Comparison of ENCODE assay signal across 16 cellular contexts in the genomic region with DNA sequence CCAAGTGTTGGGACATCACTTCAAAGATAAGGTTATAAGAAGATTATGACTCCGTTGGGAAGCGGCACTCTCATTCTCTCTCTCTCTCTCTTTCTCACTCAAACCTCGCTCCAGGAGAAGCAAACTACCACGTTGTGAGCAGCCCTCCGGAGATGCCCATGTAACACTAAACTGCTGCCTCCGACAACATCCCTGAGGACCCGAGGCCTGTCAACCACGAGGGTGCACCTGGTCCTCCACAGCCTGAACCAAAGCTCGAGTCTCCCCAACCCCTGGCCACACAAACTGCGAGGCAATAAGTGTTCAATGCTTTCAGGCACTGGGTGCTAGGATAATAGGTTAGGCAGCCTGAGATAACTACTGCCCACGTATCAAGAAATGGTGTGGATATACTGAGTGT.
DNase-seq lines count a peak whose midpoint lies in the region; ATAC-seq lines count a peak whose summit lies in the region.
"Had no signal": no experiment of that assay in that cellular context is flagged by ENCODE, and none has a peak within 500 bp of the region (broad histone marks: within the 10 kb centered on the region; RNA-seq: fewer than 3 reads in every experiment).

No MANE protein-coding gene starts in this region.

- no peak overlapping the region for H3K4ac ChIP-seq in neuronal stem cell (ENCODE audit: low read length)

- no peaks in the 10 kb centered on the region for H3K36me3 ChIP-seq in neuronal stem cell (replicated peaks in 1 of 2; ENCODE audit: control insufficient read depth in 2 of 2, insufficient read depth in 2 of 2, low read length in 2 of 2)
- H3K36me3 ChIP-seq: HAP-1 had no signal

- peaks cover 0 to 3% of the 10 kb centered on the region in 2 donors for H3K9me3 ChIP-seq in neuronal stem cell (replicated peaks in 1 of 2; ENCODE audit: control insufficient read depth in 2 of 2, insufficient read depth in 1 of 2, low read depth in 1 of 2, low read length in 2 of 2)
- H3K9me3 ChIP-seq: HAP-1 had no signal

- no peak overlapping the region for H2BK5ac ChIP-seq in neuronal stem cell (ENCODE audit: low read length)

- no CpG with 5 or more reads among the region's 11 CpGs for WGBS in neuronal stem cell (ENCODE audit: extremely low coverage in 2 of 2, insufficient read length in 2 of 2, insufficient replicate concordance in 1 of 2), 2 donors

- no peak overlapping the region for H2BK12ac ChIP-seq in neuronal stem cell (ENCODE audit: low read length)

- peak overlapping the region; percentile 70 for H2BK15ac ChIP-seq in neuronal stem cell (ENCODE audit: low read length)

- no peak overlapping the region for H4K8ac ChIP-seq in neuronal stem cell (ENCODE audit: low read depth, low read length)

- H3K4me2 ChIP-seq in neuronal stem cell (ENCODE audit: insufficient read depth, low read length, poor library complexity, severe bottlenecking), result no peak overlapping the region
- H3K4me2 ChIP-seq: GM23338 had no signal

- peak overlapping the region; percentile 42 for H3K18ac ChIP-seq in neuronal stem cell (ENCODE audit: low read length)

- H3K4me1 Mint-ChIP-seq in activated T-helper 17 cell treated with anti-CD3 and anti-CD28 coated beads, Interleukin-2, amount 50 U/mL, for 72 hours, result peaks cover 11% of the 10 kb centered on the region
- peaks cover 8 to 16% of the 10 kb centered on the region in 2 donors for H3K4me1 Mint-ChIP-seq in stimulated activated naive B cell treated with anti-CD40 and anti-IgM and Interleukin-4, amounts not matched to agents 10 μg/mL and 1 μg/mL and 100 μg/mL, for 72 hours
- H3K4me1 Mint-ChIP-seq: GM23338 had no signal

- no peaks in the 10 kb centered on the region for H3K36me3 Mint-ChIP-seq in activated T-helper 17 cell treated with anti-CD3 and anti-CD28 coated beads, Interleukin-2, amount 50 U/mL, for 72 hours (ENCODE audit: low read depth)
- peaks cover 2 to 3% of the 10 kb centered on the region in 2 donors for H3K36me3 Mint-ChIP-seq in stimulated activated naive B cell treated with anti-CD40 and anti-IgM and Interleukin-4, amounts not matched to agents 10 μg/mL and 1 μg/mL and 100 μg/mL, for 72 hours
- H3K36me3 Mint-ChIP-seq: CD4-positive, alpha-beta memory T cell had no signal

- H3K4me1 ChIP-seq in neuronal stem cell (ENCODE audit: control insufficient read depth in 2 of 2, insufficient read depth in 1 of 2, low read depth in 1 of 2, low read length in 2 of 2), result peaks cover 0 to 7% of the 10 kb centered on the region in 2 donors
- H3K4me1 ChIP-seq: HAP-1 had no signal

- no peak overlapping the region for H2BK120ac ChIP-seq in neuronal stem cell (ENCODE audit: low read depth, low read length)

- peaks cover 5% of the 10 kb centered on the region for H3K9me3 Mint-ChIP-seq in activated T-helper 17 cell treated with anti-CD3 and anti-CD28 coated beads, Interleukin-2, amount 50 U/mL, for 72 hours
- H3K9me3 Mint-ChIP-seq in stimulated activated naive B cell treated with anti-CD40 and anti-IgM and Interleukin-4, amounts not matched to agents 10 μg/mL and 1 μg/mL and 100 μg/mL, for 72 hours, result peaks cover 7 to 15% of the 10 kb centered on the region in 2 donors
- H3K9me3 Mint-ChIP-seq: CD4-positive, alpha-beta memory T cell had no signal

- no peak for ATAC-seq in activated T-helper 17 cell treated with anti-CD3 and anti-CD28 coated beads, Interleukin-2, amount 50 U/mL, for 72 hours (replicated peaks)
- no peak for ATAC-seq in stimulated activated naive B cell treated with anti-CD40 and anti-IgM and Interleukin-4, amounts not matched to agents 10 μg/mL and 1 μg/mL and 100 μg/mL, for 72 hours (replicated peaks)
- ATAC-seq: GM23338 had no signal

- H3K27ac ChIP-seq in neuronal stem cell (replicated peaks; ENCODE audit: low read length), result no peak overlapping the region

- H3K23ac ChIP-seq in neuronal stem cell (ENCODE audit: low read depth, low read length, poor library complexity), result peak overlapping the region; percentile 37

- H3K9ac ChIP-seq in neuronal stem cell (ENCODE audit: low read depth, low read length, poor library complexity), result no peak overlapping the region

- no peak overlapping the region for H3K4me3 ChIP-seq in neuronal stem cell (ENCODE audit: low read length in 2 of 2)
- H3K4me3 ChIP-seq: GM23338, HAP-1 had no signal

- H3K27me3 ChIP-seq in neuronal stem cell (ENCODE audit: control insufficient read depth in 3 of 3, insufficient read depth in 3 of 3, low read depth in 1 of 3, low read length in 3 of 3), result no peaks in the 10 kb centered on the region

- DNase-seq in ecto neural progenitor cell (ENCODE audit: low spot score) (peak; percentile 14), neuronal stem cell (ENCODE audit: low spot score) (no peak), head of caudate nucleus (no peak)
- DNase-seq in central memory CD4-positive, alpha-beta T cell, result no peak
- no peak for DNase-seq in stimulated activated naive B cell treated with anti-CD40 and anti-IgM and Interleukin-4, amounts not matched to agents 10 μg/mL and 1 μg/mL and 100 μg/mL, for 72 hours
- DNase-seq: C1 segment of cervical spinal cord; Calu3; CD4-positive, alpha-beta memory T cell; COR-L47; DMS53; DMS79 treated with DMSO at 0.1 percent for 48 hours; GF-D8; HFFc6 had no signal

- H3K14ac ChIP-seq in neuronal stem cell (ENCODE audit: low read length), result no peak overlapping the region

- H3K27me3 Mint-ChIP-seq in activated T-helper 17 cell treated with anti-CD3 and anti-CD28 coated beads, Interleukin-2, amount 50 U/mL, for 72 hours, result no peaks in the 10 kb centered on the region
- peaks cover 12 to 19% of the 10 kb centered on the region in 2 donors for H3K27me3 Mint-ChIP-seq in stimulated activated naive B cell treated with anti-CD40 and anti-IgM and Interleukin-4, amounts not matched to agents 10 μg/mL and 1 μg/mL and 100 μg/mL, for 72 hours

- no peak overlapping the region for H2AFZ ChIP-seq in neuronal stem cell (ENCODE audit: low read length)
- H2AFZ ChIP-seq: GM23338 had no signal

- intact Hi-C loops in head of caudate nucleus (cut with DNase I), result no loop called here

- no peaks in the 10 kb centered on the region for H3K79me1 ChIP-seq in neuronal stem cell (ENCODE audit: low read depth, low read length)

- H3K27ac Mint-ChIP-seq in activated T-helper 17 cell treated with anti-CD3 and anti-CD28 coated beads, Interleukin-2, amount 50 U/mL, for 72 hours, result peak overlapping the region; percentile 5
- H3K27ac Mint-ChIP-seq in stimulated activated naive B cell treated with anti-CD40 and anti-IgM and Interleukin-4, amounts not matched to agents 10 μg/mL and 1 μg/mL and 100 μg/mL, for 72 hours, result no peak overlapping the region
- H3K27ac Mint-ChIP-seq: CD4-positive, alpha-beta memory T cell; GM23338; HFFc6 had no signal

- no peak overlapping the region for H3K4me3 Mint-ChIP-seq in activated T-helper 17 cell treated with anti-CD3 and anti-CD28 coated beads, Interleukin-2, amount 50 U/mL, for 72 hours
- no peak overlapping the region for H3K4me3 Mint-ChIP-seq in stimulated activated naive B cell treated with anti-CD40 and anti-IgM and Interleukin-4, amounts not matched to agents 10 μg/mL and 1 μg/mL and 100 μg/mL, for 72 hours
- H3K4me3 Mint-ChIP-seq: CD4-positive, alpha-beta memory T cell; GM23338; HFFc6 had no signal

- H2AK5ac ChIP-seq in neuronal stem cell (ENCODE audit: low read depth, low read length), result no peak overlapping the region

- no peak overlapping the region for H4K91ac ChIP-seq in neuronal stem cell (ENCODE audit: low read depth, low read length, poor library complexity)
